1 cellular context compared by ENCODE assay signal in the genomic region with DNA sequence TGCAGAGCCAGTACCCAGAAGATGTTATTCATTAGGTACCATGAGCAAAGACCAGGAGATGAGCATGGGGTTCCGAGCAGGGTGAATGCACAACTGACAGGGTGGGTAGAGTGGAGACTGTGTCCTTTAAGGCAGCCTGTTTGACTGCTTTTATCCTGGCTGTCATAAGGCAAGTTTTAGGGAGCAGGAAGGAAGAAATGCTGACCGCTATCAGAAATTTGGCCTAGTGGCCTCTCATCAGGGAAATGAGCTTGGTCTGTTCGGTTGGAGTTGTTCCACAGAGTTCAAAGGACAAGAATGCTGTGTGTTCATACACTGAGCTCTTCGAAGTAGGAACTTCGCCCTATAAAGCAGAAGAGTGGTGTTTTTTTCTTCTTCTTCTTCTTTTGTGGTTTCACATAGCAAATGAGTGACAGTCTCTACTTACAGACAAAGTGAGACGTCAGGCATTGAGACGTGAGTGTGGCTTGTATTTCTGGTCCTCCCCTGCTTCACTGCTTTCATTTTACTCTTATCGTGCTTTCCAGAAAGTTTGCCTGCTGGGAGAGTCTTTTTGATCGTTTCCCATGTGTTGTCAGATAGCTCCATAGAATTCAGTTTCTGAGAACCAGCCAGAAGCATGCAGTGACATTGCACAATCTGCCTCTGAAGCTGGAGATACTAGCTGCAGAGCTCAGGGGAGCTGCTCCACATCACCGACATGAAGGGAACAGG.
TF ChIP-seq lines count a peak whose summit lies in the region.

A gene with protein sequence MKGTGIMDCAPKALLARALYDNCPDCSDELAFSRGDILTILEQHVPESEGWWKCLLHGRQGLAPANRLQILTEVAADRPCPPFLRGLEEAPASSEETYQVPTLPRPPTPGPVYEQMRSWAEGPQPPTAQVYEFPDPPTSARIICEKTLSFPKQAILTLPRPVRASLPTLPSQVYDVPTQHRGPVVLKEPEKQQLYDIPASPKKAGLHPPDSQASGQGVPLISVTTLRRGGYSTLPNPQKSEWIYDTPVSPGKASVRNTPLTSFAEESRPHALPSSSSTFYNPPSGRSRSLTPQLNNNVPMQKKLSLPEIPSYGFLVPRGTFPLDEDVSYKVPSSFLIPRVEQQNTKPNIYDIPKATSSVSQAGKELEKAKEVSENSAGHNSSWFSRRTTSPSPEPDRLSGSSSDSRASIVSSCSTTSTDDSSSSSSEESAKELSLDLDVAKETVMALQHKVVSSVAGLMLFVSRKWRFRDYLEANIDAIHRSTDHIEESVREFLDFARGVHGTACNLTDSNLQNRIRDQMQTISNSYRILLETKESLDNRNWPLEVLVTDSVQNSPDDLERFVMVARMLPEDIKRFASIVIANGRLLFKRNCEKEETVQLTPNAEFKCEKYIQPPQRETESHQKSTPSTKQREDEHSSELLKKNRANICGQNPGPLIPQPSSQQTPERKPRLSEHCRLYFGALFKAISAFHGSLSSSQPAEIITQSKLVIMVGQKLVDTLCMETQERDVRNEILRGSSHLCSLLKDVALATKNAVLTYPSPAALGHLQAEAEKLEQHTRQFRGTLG (plus strand): TSS at position 502 of the 714 bp plus-strand sequence. CDS start 199 bp downstream, at position 701.

TF ChIP-seq in HepG2, 621 proteins besides CTCF, POLR2A, EP300 and RAD21 (continued from another document):
- TF ChIP-seq, protein P1, sequence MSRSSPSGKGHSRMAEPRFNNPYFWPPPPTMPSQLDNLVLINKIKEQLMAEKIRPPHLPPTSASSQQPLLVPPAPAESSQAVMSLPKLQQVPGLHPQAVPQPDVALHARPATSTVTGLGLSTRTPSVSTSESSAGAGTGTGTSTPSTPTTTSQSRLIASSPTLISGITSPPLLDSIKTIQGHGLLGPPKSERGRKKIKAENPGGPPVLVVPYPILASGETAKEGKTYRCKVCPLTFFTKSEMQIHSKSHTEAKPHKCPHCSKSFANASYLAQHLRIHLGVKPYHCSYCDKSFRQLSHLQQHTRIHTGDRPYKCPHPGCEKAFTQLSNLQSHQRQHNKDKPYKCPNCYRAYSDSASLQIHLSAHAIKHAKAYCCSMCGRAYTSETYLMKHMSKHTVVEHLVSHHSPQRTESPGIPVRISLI (CRISPR knock-in tag; IDR thresholded peaks at IDR 0.05; ENCODE audit: borderline replicate concordance): peak; percentile 42; the same call in 1 of the 2 replicates
- no peak for TF ChIP-seq MBD4 (IDR thresholded peaks at IDR 0.05; ENCODE audit: borderline replicate concordance, low read length)
- no peak for TF ChIP-seq EZH2 (conservative IDR thresholded peaks at IDR 0.05; ENCODE audit: low read depth, low read length)
- TF ChIP-seq SUZ12 (IDR thresholded peaks at IDR 0.05; ENCODE audit: low read depth, low read length): no peak
- TF ChIP-seq DNMT1 (CRISPR knock-in tag; IDR thresholded peaks at IDR 0.05): 0 out of 2 replicates have a peak, but pooled peaks have one; percentile 54
- 0 out of 2 replicates have a peak, but pooled peaks have one; percentile 41 for TF ChIP-seq ZNF841 (CRISPR knock-in tag; IDR thresholded peaks at IDR 0.05; ENCODE audit: borderline replicate concordance)
- 0 out of 2 replicates have a peak, but pooled peaks have one; percentile 50 for TF ChIP-seq PPARG (CRISPR knock-in tag; conservative IDR thresholded peaks at IDR 0.05)
- TF ChIP-seq ZNF644 (CRISPR knock-in tag; IDR thresholded peaks at IDR 0.05; ENCODE audit: low read depth): 0 out of 2 replicates have a peak, but pooled peaks have one; percentile 7
- TF ChIP-seq ZNF160 (CRISPR knock-in tag; IDR thresholded peaks at IDR 0.05): peak; percentile 47; the same call in 1 of the 2 replicates
- no peak for TF ChIP-seq KLF12 (CRISPR knock-in tag; IDR thresholded peaks at IDR 0.05; ENCODE audit: borderline replicate concordance)
- TF ChIP-seq, protein P2, sequence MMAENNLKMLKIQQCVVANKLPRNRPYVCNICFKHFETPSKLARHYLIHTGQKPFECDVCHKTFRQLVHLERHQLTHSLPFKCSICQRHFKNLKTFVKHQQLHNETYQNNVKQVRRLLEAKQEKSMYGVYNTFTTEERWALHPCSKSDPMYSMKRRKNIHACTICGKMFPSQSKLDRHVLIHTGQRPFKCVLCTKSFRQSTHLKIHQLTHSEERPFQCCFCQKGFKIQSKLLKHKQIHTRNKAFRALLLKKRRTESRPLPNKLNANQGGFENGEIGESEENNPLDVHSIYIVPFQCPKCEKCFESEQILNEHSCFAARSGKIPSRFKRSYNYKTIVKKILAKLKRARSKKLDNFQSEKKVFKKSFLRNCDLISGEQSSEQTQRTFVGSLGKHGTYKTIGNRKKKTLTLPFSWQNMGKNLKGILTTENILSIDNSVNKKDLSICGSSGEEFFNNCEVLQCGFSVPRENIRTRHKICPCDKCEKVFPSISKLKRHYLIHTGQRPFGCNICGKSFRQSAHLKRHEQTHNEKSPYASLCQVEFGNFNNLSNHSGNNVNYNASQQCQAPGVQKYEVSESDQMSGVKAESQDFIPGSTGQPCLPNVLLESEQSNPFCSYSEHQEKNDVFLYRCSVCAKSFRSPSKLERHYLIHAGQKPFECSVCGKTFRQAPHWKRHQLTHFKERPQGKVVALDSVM (CRISPR knock-in tag; IDR thresholded peaks at IDR 0.05): 0 out of 2 replicates have a peak, but pooled peaks have one; percentile 3
- TF ChIP-seq, protein P3, sequence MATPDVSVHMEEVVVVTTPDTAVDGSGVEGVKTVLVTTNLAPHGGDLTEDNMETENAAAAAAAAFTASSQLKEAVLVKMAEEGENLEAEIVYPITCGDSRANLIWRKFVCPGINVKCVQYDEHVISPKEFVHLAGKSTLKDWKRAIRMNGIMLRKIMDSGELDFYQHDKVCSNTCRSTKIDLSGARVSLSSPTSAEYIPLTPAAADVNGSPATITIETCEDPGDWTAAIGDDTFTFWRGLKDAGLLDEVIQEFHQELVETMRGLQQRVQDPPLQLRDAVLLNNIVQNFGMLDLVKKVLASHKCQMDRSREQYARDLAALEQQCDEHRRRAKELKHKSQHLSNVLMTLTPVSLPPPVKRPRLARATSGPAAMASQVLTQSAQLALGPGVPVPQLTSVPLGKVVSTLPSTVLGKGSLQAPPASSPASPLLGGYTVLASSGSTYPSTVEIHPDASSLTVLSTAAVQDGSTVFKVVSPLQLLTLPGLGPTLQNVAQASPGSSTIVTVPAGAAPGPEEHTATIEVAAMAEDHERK (CRISPR knock-in tag; IDR thresholded peaks at IDR 0.05; ENCODE audit: low read depth): no peak
- TF ChIP-seq ZNF788 (CRISPR knock-in tag; IDR thresholded peaks at IDR 0.05; ENCODE audit: borderline replicate concordance): 0 out of 2 replicates have a peak, but pooled peaks have one; percentile 12
- TF ChIP-seq ZNF205 (CRISPR knock-in tag; IDR thresholded peaks at IDR 0.05): 0 out of 2 replicates have a peak, but pooled peaks have one; percentile 15
